In the genomic region with DNA sequence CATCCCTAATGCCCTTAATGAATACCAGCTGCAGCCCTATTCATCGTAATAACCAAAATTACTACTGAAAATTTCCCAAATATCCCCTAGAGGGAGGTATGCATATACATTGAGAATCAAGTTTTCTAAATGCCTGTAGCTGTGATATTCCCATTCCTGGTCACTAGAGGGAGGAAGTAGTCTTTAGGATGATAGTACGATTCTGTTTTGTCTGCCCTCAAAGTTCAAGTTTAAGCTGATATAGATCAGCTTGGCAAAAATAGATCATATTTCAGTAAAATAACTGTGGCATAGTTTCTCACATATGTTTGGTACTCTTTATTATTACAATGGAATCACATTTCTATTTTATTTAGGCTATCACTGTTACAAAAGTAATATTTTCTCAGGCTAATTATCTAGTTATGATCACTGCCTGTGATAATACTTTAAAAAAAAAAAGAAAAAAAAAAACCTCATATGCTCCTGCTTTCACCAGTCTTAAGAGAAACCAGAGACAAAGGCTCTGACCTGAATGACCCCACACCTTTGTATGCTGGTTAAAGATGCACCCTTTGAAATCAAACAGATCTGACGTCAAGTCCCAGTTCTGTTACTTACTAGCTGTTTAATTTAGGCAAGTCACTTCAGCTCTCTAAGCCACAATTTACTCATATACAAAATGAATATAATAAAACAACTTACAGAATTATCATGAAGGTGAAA, we compare ENCODE assay signal across 8 cellular contexts. TPM values are rescaled to one million over a fixed set of nuclear protein-coding genes. Genes with fewer than 3 reads are reported as not detected.
A peak's percentile ranks its signal among the peaks of the same experiment; 100 is the strongest.
DNase-seq lines count a peak whose midpoint lies in the region; ATAC-seq and TF ChIP-seq lines count a peak whose summit lies in the region.

No MANE protein-coding gene starts in this region.

- peak; percentile 22 to 75 (median 58) for TF ChIP-seq CTCF in thyroid gland (IDR thresholded peaks at IDR 0.05)

- H3K4me3 ChIP-seq in thyroid gland (replicated peaks in 1 of 3), result no peak overlapping the region

- H3K36me3 ChIP-seq in thyroid gland, result peaks cover 0 to 5% of the 10 kb centered on the region in 2 donors

- DNase-seq in DMS79 (lab: John Stamatoyannopoulos, UW), result peak; percentile 7
- peak; percentile 56 to 83 for DNase-seq in NCI-H526 (lab: John Stamatoyannopoulos, UW)
- DNase-seq in astrocyte of the hippocampus (ENCODE audit: low read depth, low spot score), result peak; percentile 76
- peak; percentile 53 for DNase-seq in iPS-NIHi7 (ENCODE audit: extremely low spot score)
- DNase-seq in thyroid gland, result no peak
- DNase-seq in activated CD8-positive, alpha-beta memory T cell treated with anti-CD3 and anti-CD28 coated beads, Interleukin-2, amount 50 U/mL, for 48 hours, result no peak

- intact Hi-C loops in thyroid gland (cut with DNase I), result no loop called here

- no peak overlapping the region for H3K27ac ChIP-seq in thyroid gland

- 35 to 40% methylated on average over 3 of the region's 3 CpGs for WGBS in thyroid gland, 2 donors

- H3K9me3 ChIP-seq in thyroid gland, result no peaks in the 10 kb centered on the region

- H3K27me3 ChIP-seq in thyroid gland, result no peaks in the 10 kb centered on the region

- H3K4me1 ChIP-seq in thyroid gland, result no peaks in the 10 kb centered on the region

- TF ChIP-seq POLR2A in thyroid gland (IDR thresholded peaks at IDR 0.05), result no peak

- peak; percentile 92 for ATAC-seq in GM19463 (IDR thresholded peaks at IDR 0.05; ENCODE audit: unreplicated experiment)
- peak; percentile 79 for ATAC-seq in HG03457 (IDR thresholded peaks at IDR 0.05; ENCODE audit: unreplicated experiment)

RNA-seq across cellular contexts. Expression of gene TSPYL1, which starts 11.0 kb away (rescaled TPM):
- total RNA-seq in thyroid gland, result 100 to 1,000 TPM in 3 of 4 donors, 10 to 100 TPM in 1; 87.6 to 169 (median 123) TPM

RNA-seq across cellular contexts. Expression of gene TSPYL4, which starts 14.9 kb away (rescaled TPM):
- total RNA-seq in thyroid gland, result 10 to 100 TPM; 21.4 to 26.7 (median 24.5) TPM

Comparison
In these comparisons a context has a peak if more than half of its experiments do, and no peak if none do; other contexts are left out.
1. DNase-seq: peak in DMS79 (single experiment), NCI-H526 (2 of 2), astrocyte of the hippocampus (single experiment) and iPS-NIHi7 (single experiment); none in thyroid gland (0 of 2) and activated CD8-positive, alpha-beta memory T cell treated with anti-CD3 and anti-CD28 coated beads, Interleukin-2, amount 50 U/mL, for 48 hours (single experiment).